Comparison of ENCODE assay signal across 9 cellular contexts in the genomic region with DNA sequence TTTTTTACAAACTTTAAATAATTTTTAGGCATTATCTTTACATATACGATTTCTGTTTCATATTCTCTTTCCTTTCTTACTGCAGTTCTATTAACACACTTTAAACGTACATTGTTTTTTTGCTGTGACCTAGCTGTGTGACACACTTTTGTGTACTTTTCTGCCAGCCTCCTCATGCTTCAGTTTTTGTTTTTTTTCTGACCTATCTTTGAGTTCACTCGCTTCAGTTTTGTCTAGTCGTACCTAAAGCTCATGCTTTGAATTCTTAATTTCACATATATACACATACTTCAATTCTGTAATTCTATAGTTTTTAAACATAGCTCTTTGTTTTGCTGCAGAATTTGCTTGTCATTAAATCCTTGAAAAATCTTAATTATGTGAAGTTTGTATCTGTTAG.
DNase-seq lines count a peak whose midpoint lies in the region; ATAC-seq and TF ChIP-seq lines count a peak whose summit lies in the region.
"Had no signal": no experiment of that assay in that cellular context is flagged by ENCODE, and none has a peak within 500 bp of the region (broad histone marks: within the 10 kb centered on the region; RNA-seq: fewer than 3 reads in every experiment).

No MANE protein-coding gene starts in this region.

- H3K36me3 Mint-ChIP-seq in nephron (ENCODE audit: low read depth): peaks cover 74% of the 10 kb centered on the region

- no peak overlapping the region for H3K9ac ChIP-seq in BLaER1

- H4K20me1 ChIP-seq in BLaER1: no peaks in the 10 kb centered on the region

- H3K9me3 Mint-ChIP-seq in nephron: no peaks in the 10 kb centered on the region

- no peaks in the 10 kb centered on the region for H3K27me3 ChIP-seq in BLaER1

- H3K4me1 Mint-ChIP-seq in nephron: peaks cover 19% of the 10 kb centered on the region

- H3K4me1 ChIP-seq in BLaER1: peaks cover 10% of the 10 kb centered on the region

- peak overlapping the region; percentile 64 for H3K4me2 ChIP-seq in BLaER1

- H3K4me3 ChIP-seq in BLaER1 (no peak overlapping the region), coronary artery (peak overlapping the region; percentile 17)

- H3K27ac ChIP-seq in BLaER1: peak overlapping the region; percentile 39; the same call in 1 of the 2 replicates
- peak overlapping the region; percentile 29 to 51 for H3K27ac ChIP-seq in coronary artery

- TF ChIP-seq CTCF in coronary artery (IDR thresholded peaks at IDR 0.05) (no peak), nephron (IDR thresholded peaks at IDR 0.05; ENCODE audit: unreplicated experiment in 3 of 3) (no peak)

- no peak overlapping the region for H3K4me3 Mint-ChIP-seq in nephron

- ATAC-seq in HG03565 (IDR thresholded peaks at IDR 0.05; ENCODE audit: unreplicated experiment) (peak; percentile 17), HG02588 (IDR thresholded peaks at IDR 0.05; ENCODE audit: unreplicated experiment) (no peak), HG02798 (IDR thresholded peaks at IDR 0.05; ENCODE audit: poor library complexity, unreplicated experiment) (no peak)

- peak overlapping the region; percentile 19 to 40 (median 23) for H3K27ac Mint-ChIP-seq in nephron

- no peaks in the 10 kb centered on the region for H3K9me3 ChIP-seq in BLaER1

- DNase-seq in coronary artery (ENCODE audit: low spot score) (no peak), Ammon's horn (ENCODE audit: low spot score) (no peak), NCI-H82 (lab: John Stamatoyannopoulos, UW) (no peak)
- DNase-seq: NCI-H2081 treated with DMSO at 0.1 percent for 48 hours had no signal

- no peaks in the 10 kb centered on the region for H3K27me3 Mint-ChIP-seq in nephron (ENCODE audit: low read depth)

- peaks cover 35% of the 10 kb centered on the region for H3K36me3 ChIP-seq in BLaER1
